In genomic region chr3:111493276-111493675, GRCh38 we compare ENCODE assay signal across 9 cellular contexts. TPM values are rescaled to one million over a fixed set of nuclear protein-coding genes. Genes with fewer than 3 reads are reported as not detected.
"Had no signal": no experiment of that assay in that cellular context is flagged by ENCODE, and none has a peak within 500 bp of the region (broad histone marks: within the 10 kb centered on the region; RNA-seq: fewer than 3 reads in every experiment).

No MANE protein-coding gene starts in this region.

- DNase-seq: IMR-90, KBM-7, KG1 had no signal

- H3K4me3 ChIP-seq: K562 had no signal

- H3K27ac ChIP-seq: HL-60, KMS-11 had no signal

- FAIRE-seq: HepG2, HTR-8/SVneo, K562 had no signal

- H3K9ac ChIP-seq: KMS-11 had no signal

- H3K4me2 ChIP-seq: KMS-11 had no signal

- ATAC-seq: HepG2, K562 had no signal

RNA-seq across cellular contexts. Expression of gene CD96, which starts 48.7 kb away (rescaled TPM):
- total RNA-seq: HepG2, HT-29 had no signal
- polyA plus RNA-seq: HepG2 had no signal
